Comparison of ENCODE assay signal across 2 cellular contexts in genomic region chr13:75761373-75761772, GRCh38.
TF ChIP-seq lines count a peak whose summit lies in the region.

No MANE protein-coding gene starts in this region.

TF ChIP-seq in GM12878, 131 proteins besides CTCF, POLR2A, EP300 and RAD21 (continued from another document and continues in another):
- TF ChIP-seq ZBTB11 (CRISPR knock-in tag; IDR thresholded peaks at IDR 0.05) (no peak), IRF4 (IDR thresholded peaks at IDR 0.05; ENCODE audit: low read depth, low read length) (0 out of 2 replicates have a peak, but pooled peaks have one; percentile 26), MEF2A (IDR thresholded peaks at IDR 0.05; ENCODE audit: insufficient read depth, low read depth, low read length) (no peak), ZBTB4 (CRISPR knock-in tag; IDR thresholded peaks at IDR 0.05) (no peak), PBX3 (IDR thresholded peaks at IDR 0.05; ENCODE audit: insufficient replicate concordance, low read depth, low read length) (no peak), CBX5 (IDR thresholded peaks at IDR 0.05; ENCODE audit: low read depth) (0 out of 2 replicates have a peak, but pooled peaks have one; percentile 54), CBX3 (IDR thresholded peaks at IDR 0.05; ENCODE audit: borderline replicate concordance, low read depth) (no peak), MTA3 (IDR thresholded peaks at IDR 0.05; ENCODE audit: borderline replicate concordance, low read length) (no peak), ATF2 (IDR thresholded peaks at IDR 0.05; ENCODE audit: low read length) (peak; percentile 35; the same call in 1 of the 2 replicates), SUPT20H (IDR thresholded peaks at IDR 0.05; ENCODE audit: borderline replicate concordance, control insufficient read depth, low read depth, low read length) (no peak), BCL3 (IDR thresholded peaks at IDR 0.05; ENCODE audit: borderline replicate concordance, insufficient read depth, low read depth, low read length, poor library complexity, severe bottlenecking) (no peak)

TF ChIP-seq in SK-N-SH, 30 proteins besides CTCF, POLR2A, EP300 and RAD21 (continued from another document):
- TF ChIP-seq EZH2phosphoT487 (IDR thresholded peaks at IDR 0.05; ENCODE audit: borderline replicate concordance, low read depth) (no peak), PBX3 (IDR thresholded peaks at IDR 0.05) (no peak)
TF ChIP-seq in SK-N-SH: peak in this region for 0.
